In the genomic region with DNA sequence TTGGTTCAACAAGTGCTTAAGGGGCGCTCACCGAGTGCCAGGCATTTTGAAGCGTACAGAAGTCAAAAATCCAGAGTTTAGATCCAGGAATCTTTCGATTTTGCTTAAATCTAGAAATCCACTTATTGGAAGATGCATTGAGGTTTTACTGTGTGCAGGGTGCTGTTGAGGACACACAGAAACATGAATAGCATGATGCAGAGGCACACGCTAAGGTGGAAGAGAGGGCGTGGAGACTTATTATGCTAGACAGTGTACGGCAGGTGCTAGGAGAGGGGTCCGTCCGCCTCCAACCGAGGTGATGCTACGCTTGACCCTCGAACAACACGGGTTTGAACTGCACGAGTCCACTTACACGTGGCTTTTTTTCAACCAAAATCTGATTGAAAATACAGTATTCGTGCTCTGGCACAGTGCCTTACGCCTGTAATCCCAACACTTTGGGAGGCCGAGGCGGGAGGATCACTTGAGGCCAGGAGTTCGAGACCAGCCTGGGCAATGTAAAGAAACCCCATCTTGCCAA, we compare ENCODE assay signal across 8 cellular contexts. TPM values are rescaled to one million over a fixed set of nuclear protein-coding genes. Genes with fewer than 3 reads are reported as not detected.
DNase-seq lines count a peak whose midpoint lies in the region; ATAC-seq and TF ChIP-seq lines count a peak whose summit lies in the region.

No MANE protein-coding gene starts in this region.

- H3K27me3 ChIP-seq in CD4-positive, CD25-positive, alpha-beta regulatory T cell (ENCODE audit: control insufficient read depth, insufficient read depth, low read length): peaks cover 32% of the 10 kb centered on the region
- H3K27me3 ChIP-seq in OCI-LY3 (ENCODE audit: low read depth, low read length): peaks cover 64% of the 10 kb centered on the region
- peaks cover 6% of the 10 kb centered on the region for H3K27me3 ChIP-seq in neural progenitor cell

- peak overlapping the region; percentile 99 for H3K4me2 ChIP-seq in OCI-LY3 (ENCODE audit: low read length)
- H3K4me2 ChIP-seq in neural progenitor cell: peak overlapping the region; percentile 74

- TF ChIP-seq CTCF in OCI-LY3 (IDR thresholded peaks at IDR 0.05; ENCODE audit: low read depth, low read length) (no peak), neural progenitor cell (IDR thresholded peaks at IDR 0.05) (no peak)

- H3K9me3 ChIP-seq in CD4-positive, CD25-positive, alpha-beta regulatory T cell (ENCODE audit: control insufficient read depth in 2 of 2, low read length in 2 of 2): no peaks in the 10 kb centered on the region
- no peaks in the 10 kb centered on the region for H3K9me3 ChIP-seq in OCI-LY3 (ENCODE audit: insufficient read depth, low read length)
- no peaks in the 10 kb centered on the region for H3K9me3 ChIP-seq in neural progenitor cell (ENCODE audit: low read depth)

- peaks cover 5 to 16% (median 10%) of the 10 kb centered on the region in 4 donors for H3K4me1 Mint-ChIP-seq in CD4-positive, CD25-positive, alpha-beta regulatory T cell
- H3K4me1 Mint-ChIP-seq in neural progenitor cell: peaks cover 31% of the 10 kb centered on the region

- peaks cover 13% of the 10 kb centered on the region for H3F3A ChIP-seq in neural progenitor cell (ENCODE audit: low read depth)

- H3K79me2 ChIP-seq in OCI-LY3 (ENCODE audit: low read length): no peaks in the 10 kb centered on the region
- peaks cover 34% of the 10 kb centered on the region for H3K79me2 ChIP-seq in neural progenitor cell (ENCODE audit: low read depth)

- no peaks in the 10 kb centered on the region for H3K36me3 Mint-ChIP-seq in CD4-positive, CD25-positive, alpha-beta regulatory T cell
- peaks cover 7% of the 10 kb centered on the region for H3K36me3 Mint-ChIP-seq in neural progenitor cell

- no peak overlapping the region for H3K4me3 ChIP-seq in CD4-positive, CD25-positive, alpha-beta regulatory T cell (ENCODE audit: low read depth, low read length)
- peak overlapping the region; percentile 85 for H3K4me3 ChIP-seq in OCI-LY3 (ENCODE audit: low read length)
- H3K4me3 ChIP-seq in neural progenitor cell: peak overlapping the region; percentile 92

- peaks cover 0 to 5% (median 0%) of the 10 kb centered on the region in 7 donors for H3K9me3 Mint-ChIP-seq in CD4-positive, CD25-positive, alpha-beta regulatory T cell
- H3K9me3 Mint-ChIP-seq in neural progenitor cell: peaks cover 2% of the 10 kb centered on the region

- ATAC-seq in CD4-positive, CD25-positive, alpha-beta regulatory T cell (ENCODE audit: low read depth in 2 of 2): no peak

- H3K27ac Mint-ChIP-seq in CD4-positive, CD25-positive, alpha-beta regulatory T cell: no peak overlapping the region
- H3K27ac Mint-ChIP-seq in neural progenitor cell: peak overlapping the region; percentile 99

- H3K4me1 ChIP-seq in CD4-positive, CD25-positive, alpha-beta regulatory T cell (ENCODE audit: control insufficient read depth, insufficient read depth, low read length, poor library complexity, severe bottlenecking): peaks cover 7% of the 10 kb centered on the region
- H3K4me1 ChIP-seq in OCI-LY3 (ENCODE audit: low read length) (peaks cover 29% of the 10 kb centered on the region), neural progenitor cell (peaks cover 10% of the 10 kb centered on the region)

- H3K4me3 Mint-ChIP-seq in CD4-positive, CD25-positive, alpha-beta regulatory T cell: peak overlapping the region; percentile 90 to 92 (median 91)
- peak overlapping the region; percentile 99 for H3K4me3 Mint-ChIP-seq in neural progenitor cell

- H3K9ac ChIP-seq in OCI-LY3 (ENCODE audit: low read length) (peak overlapping the region; percentile 50), neural progenitor cell (no peak overlapping the region)

- H3K36me3 ChIP-seq in CD4-positive, CD25-positive, alpha-beta regulatory T cell (ENCODE audit: control insufficient read depth, insufficient read depth, low read length): no peaks in the 10 kb centered on the region
- no peaks in the 10 kb centered on the region for H3K36me3 ChIP-seq in OCI-LY3 (replicated peaks; ENCODE audit: low read depth, low read length)
- no peaks in the 10 kb centered on the region for H3K36me3 ChIP-seq in neural progenitor cell

- H3K27ac ChIP-seq in CD4-positive, CD25-positive, alpha-beta regulatory T cell (ENCODE audit: insufficient read depth, low read length, poor library complexity, severe bottlenecking): no peak overlapping the region
- H3K27ac ChIP-seq in OCI-LY3 (ENCODE audit: low read length): no peak overlapping the region
- peak overlapping the region; percentile 92 for H3K27ac ChIP-seq in epithelial cell of prostate
- H3K27ac ChIP-seq in neural progenitor cell: no peak overlapping the region

- peaks cover 11% of the 10 kb centered on the region for H4K20me1 ChIP-seq in OCI-LY3 (ENCODE audit: insufficient read depth, low read length)
- peaks cover 26% of the 10 kb centered on the region for H4K20me1 ChIP-seq in neural progenitor cell (ENCODE audit: low read depth)

- no peak for DNase-seq in CD4-positive, CD25-positive, alpha-beta regulatory T cell
- DNase-seq in epithelial cell of prostate (ENCODE audit: low read depth, low spot score) (no peak), neural progenitor cell (ENCODE audit: low spot score) (no peak), MV-4-11 (lab: John Stamatoyannopoulos, UW) (no peak), NK-92 (lab: John Stamatoyannopoulos, UW; ENCODE audit: unreplicated experiment) (no peak), NCI-H2081 treated with DMSO at 0.1 percent for 48 hours (lab: John Stamatoyannopoulos, UW) (no peak)
- no peak for DNase-seq in activated CD4-positive, alpha-beta T cell treated with anti-CD3 and anti-CD28 coated beads for 1 hour

- H3K27me3 Mint-ChIP-seq in CD4-positive, CD25-positive, alpha-beta regulatory T cell: peaks cover 73% of the 10 kb centered on the region
- H3K27me3 Mint-ChIP-seq in neural progenitor cell (ENCODE audit: insufficient read depth, low read depth): peaks cover 5% of the 10 kb centered on the region

- H2AFZ ChIP-seq in OCI-LY3 (ENCODE audit: low read depth, low read length): no peak overlapping the region
- peak overlapping the region; percentile 44 for H2AFZ ChIP-seq in neural progenitor cell (replicated peaks)

RNA-seq across cellular contexts. Expression of gene KIF13A, which starts 1.0 kb away (rescaled TPM):
- total RNA-seq in CD4-positive, CD25-positive, alpha-beta regulatory T cell: 0.49 TPM
- polyA plus RNA-seq in CD4-positive, CD25-positive, alpha-beta regulatory T cell: not detected
- 26.0 and 29.0 TPM in 2 replicates for total RNA-seq in neural progenitor cell (ENCODE audit: low replicate concordance)

Comparison
In these comparisons a context has a peak if more than half of its experiments do, and no peak if none do; other contexts are left out.
1. RNA of gene KIF13A, which starts 1.0 kb away (total RNA-seq): 26.0 to 29.0 TPM in neural progenitor cell; 0.49 TPM in CD4-positive, CD25-positive, alpha-beta regulatory T cell (single experiment); every median in the first group is over 10 times any median in the second.